In genomic region chr17:72778161-72779151, GRCh38 we compare ENCODE assay signal across 1 cellular context.
TF ChIP-seq lines count a peak whose summit lies in the region.

No MANE protein-coding gene starts in this region.

TF ChIP-seq in K562, 482 proteins besides CTCF, POLR2A, EP300 and RAD21 (continued from another document and continues in another):
- no peak for TF ChIP-seq ATF2 (CRISPR knock-in tag; IDR thresholded peaks at IDR 0.05)
- no peak for TF ChIP-seq HDAC3 (IDR thresholded peaks at IDR 0.05; ENCODE audit: borderline replicate concordance, partially characterized antibody)
- no peak for TF ChIP-seq SMARCA5 (IDR thresholded peaks at IDR 0.05)
- TF ChIP-seq DLX4 (CRISPR knock-in tag; IDR thresholded peaks at IDR 0.05): no peak
- peak; percentile 18; the same call in 1 of the 2 replicates for TF ChIP-seq SMARCA4 (IDR thresholded peaks at IDR 0.05)
- no peak for TF ChIP-seq HIVEP1 (CRISPR knock-in tag; IDR thresholded peaks at IDR 0.05)
- TF ChIP-seq NRF1 (conservative IDR thresholded peaks at IDR 0.05 in 1 of 2, IDR thresholded peaks at IDR 0.05 in 1 of 2): no peak
- TF ChIP-seq MNT (conservative IDR thresholded peaks at IDR 0.05): no peak
- no peak for TF ChIP-seq MCM3 (IDR thresholded peaks at IDR 0.05)
- TF ChIP-seq RAD51 (IDR thresholded peaks at IDR 0.05; ENCODE audit: borderline replicate concordance, low read depth): no peak
- TF ChIP-seq ZBTB34 (CRISPR knock-in tag; IDR thresholded peaks at IDR 0.05): no peak
- TF ChIP-seq SIN3A (IDR thresholded peaks at IDR 0.05; ENCODE audit: borderline replicate concordance in 2 of 2, control insufficient read depth in 1 of 2, low read depth in 2 of 2, low read length in 2 of 2): no peak
- no peak for TF ChIP-seq PBX2 (CRISPR knock-in tag; IDR thresholded peaks at IDR 0.05; ENCODE audit: low read depth)
- peak; percentile 76 for TF ChIP-seq PBX2 (tag; conservative IDR thresholded peaks at IDR 0.05; ENCODE audit: low read depth)
- no peak for TF ChIP-seq CC2D1A (IDR thresholded peaks at IDR 0.05)
- no peak for TF ChIP-seq THRB (CRISPR knock-in tag; conservative IDR thresholded peaks at IDR 0.05)
- no peak for TF ChIP-seq ZBTB17 (CRISPR knock-in tag; IDR thresholded peaks at IDR 0.05)
- TF ChIP-seq HDAC8 (tag; IDR thresholded peaks at IDR 0.05): no peak
- no peak for TF ChIP-seq PATZ1 (CRISPR knock-in tag; IDR thresholded peaks at IDR 0.05; ENCODE audit: borderline replicate concordance)
- TF ChIP-seq SMC3 (conservative IDR thresholded peaks at IDR 0.05; ENCODE audit: insufficient read depth, low read depth, low read length): no peak
- no peak for TF ChIP-seq NFRKB (IDR thresholded peaks at IDR 0.05; ENCODE audit: low read depth)
- TF ChIP-seq ZNF583 (CRISPR knock-in tag; IDR thresholded peaks at IDR 0.05): no peak
- 0 out of 2 replicates have a peak, but pooled peaks have one; percentile 20 for TF ChIP-seq CXXC5 (CRISPR knock-in tag; IDR thresholded peaks at IDR 0.05)
- no peak for TF ChIP-seq HDGF (IDR thresholded peaks at IDR 0.05)
- TF ChIP-seq ARID1B (IDR thresholded peaks at IDR 0.05): peak; percentile 64
- TF ChIP-seq ZSCAN29 (IDR thresholded peaks at IDR 0.05): no peak
- TF ChIP-seq CBFA2T3 (IDR thresholded peaks at IDR 0.05): peak; percentile 53
- no peak for TF ChIP-seq CREB1 (IDR thresholded peaks at IDR 0.05)
- TF ChIP-seq CREB1 (CRISPR knock-in tag; IDR thresholded peaks at IDR 0.05): no peak
- TF ChIP-seq ZNF311 (CRISPR knock-in tag; IDR thresholded peaks at IDR 0.05): no peak
- TF ChIP-seq FOXA3 (CRISPR knock-in tag; conservative IDR thresholded peaks at IDR 0.05 in 1 of 2, IDR thresholded peaks at IDR 0.05 in 1 of 2): no peak
- no peak for TF ChIP-seq ATF7 (IDR thresholded peaks at IDR 0.05)
- peak; percentile 70 for TF ChIP-seq TCF3 (CRISPR knock-in tag; IDR thresholded peaks at IDR 0.05)
- peak; percentile 31; the same call in 1 of the 2 replicates for TF ChIP-seq TAL1 (IDR thresholded peaks at IDR 0.05)
- TF ChIP-seq NFIC (IDR thresholded peaks at IDR 0.05): no peak
- no peak for TF ChIP-seq BACH1 (tag; IDR thresholded peaks at IDR 0.05)
- no peak for TF ChIP-seq GTF2A2 (tag; IDR thresholded peaks at IDR 0.05)
- no peak for TF ChIP-seq PTRF (tag; IDR thresholded peaks at IDR 0.05)
- TF ChIP-seq TCF15 (CRISPR knock-in tag; IDR thresholded peaks at IDR 0.05): no peak
- no peak for TF ChIP-seq SRSF9 (IDR thresholded peaks at IDR 0.05; ENCODE audit: borderline replicate concordance, low read depth, low read length)
- no peak for TF ChIP-seq RUNX1 (IDR thresholded peaks at IDR 0.05; ENCODE audit: low read depth)
- TF ChIP-seq CLOCK (CRISPR knock-in tag; IDR thresholded peaks at IDR 0.05; ENCODE audit: borderline replicate concordance): no peak
- TF ChIP-seq ERF (CRISPR knock-in tag; IDR thresholded peaks at IDR 0.05): no peak
- TF ChIP-seq GABPA (tag; conservative IDR thresholded peaks at IDR 0.05; ENCODE audit: low read depth): no peak
- TF ChIP-seq MBD1 (CRISPR knock-in tag; IDR thresholded peaks at IDR 0.05): no peak
- TF ChIP-seq ZNF165 (CRISPR knock-in tag; IDR thresholded peaks at IDR 0.05; ENCODE audit: borderline replicate concordance): no peak
- no peak for TF ChIP-seq ZNF24 (IDR thresholded peaks at IDR 0.05)
- no peak for TF ChIP-seq ZNF445 (CRISPR knock-in tag; IDR thresholded peaks at IDR 0.05; ENCODE audit: low read depth)
- TF ChIP-seq TAF9B (IDR thresholded peaks at IDR 0.05; ENCODE audit: partially characterized antibody): no peak
